8 cellular contexts compared by ENCODE assay signal in the genomic region with DNA sequence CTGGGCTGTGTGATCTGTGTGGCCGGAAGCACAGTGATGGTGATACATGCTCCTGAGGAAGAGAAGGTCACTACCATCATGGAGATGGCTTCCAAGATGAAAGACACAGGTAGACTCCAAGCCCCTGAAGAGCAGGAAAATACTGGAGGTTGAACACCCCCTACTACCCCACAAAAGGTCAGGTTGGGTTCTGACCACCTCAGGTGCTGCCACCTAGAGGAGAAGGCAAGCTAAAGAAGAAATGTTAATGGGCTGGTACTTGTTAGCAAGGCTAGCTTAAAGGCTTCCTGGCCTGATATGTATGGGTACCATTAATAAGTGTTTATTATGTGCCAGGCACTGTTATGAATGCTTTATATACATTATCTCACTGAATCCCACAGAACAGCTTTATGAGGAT. TPM values are rescaled to one million over a fixed set of nuclear protein-coding genes. Genes with fewer than 3 reads are reported as not detected.
DNase-seq lines count a peak whose midpoint lies in the region; ATAC-seq and TF ChIP-seq lines count a peak whose summit lies in the region.

No MANE protein-coding gene starts in this region.

- peaks cover under 1 to 4% (median 4%) of the 10 kb centered on the region in 4 donors for H3K4me1 Mint-ChIP-seq in CD4-positive, alpha-beta memory T cell

- POLR2A ChIA-PET in CD4-positive, alpha-beta memory T cell (lab: Charles Lee; ENCODE audit: partially characterized antibody): interaction anchor here (0.8 kb wide), 1 partner anchor 15 kb away, joined by 3 read pairs; no protein-coding TSS in a partner anchor

- TF ChIP-seq CTCF in adrenal gland (IDR thresholded peaks at IDR 0.05) (peak in 5 of 6 experiments; percentile 30 to 46 (median 36)), left lung (IDR thresholded peaks at IDR 0.05) (peak; percentile 14 to 39)

- peaks cover 29 to 32% of the 10 kb centered on the region in 2 donors for H3K36me3 Mint-ChIP-seq in CD4-positive, alpha-beta memory T cell

- H2AFZ ChIP-seq in Karpas-422 (ENCODE audit: low read length): no peak overlapping the region

- no peaks in the 10 kb centered on the region for H3K9me2 ChIP-seq in Karpas-422 (replicated peaks; ENCODE audit: insufficient read depth, low read length)

- H3K9me3 Mint-ChIP-seq in CD4-positive, alpha-beta memory T cell: no peaks in the 10 kb centered on the region

- no peak overlapping the region for H3K4me2 ChIP-seq in Karpas-422 (ENCODE audit: low read depth, low read length, poor library complexity, severe bottlenecking)

- H3K4me3 Mint-ChIP-seq in CD4-positive, alpha-beta memory T cell: no peak overlapping the region

- 90 to 100% (median 98%) methylated on average over 1 of the region's 1 CpG for WGBS in adrenal gland, 4 donors

- CTCF ChIA-PET in CD4-positive, alpha-beta memory T cell (lab: Charles Lee; ENCODE audit: partially characterized antibody): interaction anchor here (0.5 to 5.1 kb wide), 24 partner anchors 8 to 272 kb away, joined by 3 to 34 read pairs (median 4); a partner anchor contains a TSS

- H4K20me1 ChIP-seq in Karpas-422 (ENCODE audit: insufficient read depth, low read depth, low read length): no peaks in the 10 kb centered on the region

- no peak overlapping the region for H3K27ac Mint-ChIP-seq in CD4-positive, alpha-beta memory T cell

- DNase-seq in activated CD4-positive, alpha-beta T cell treated with anti-CD3 and anti-CD28 coated beads for 48 hours: peak; percentile 38
- DNase-seq in activated CD4-positive, alpha-beta T cell treated with anti-CD3 and anti-CD28 coated beads for 1 hour: no peak
- DNase-seq in Karpas-422 (peak; percentile 82), adrenal gland (peak in 1 of 7 donors; percentile 15), left lung (no peak)
- no peak for DNase-seq in CD4-positive, alpha-beta memory T cell

- H3K4me1 ChIP-seq in Karpas-422 (ENCODE audit: low read length) (no peaks in the 10 kb centered on the region), adrenal gland (replicated peaks in 1 of 2) (no peaks in the 10 kb centered on the region), left lung (peaks cover 0 to 10% of the 10 kb centered on the region in 2 donors)
- H3K4me1 ChIP-seq in CD4-positive, alpha-beta memory T cell (ENCODE audit: insufficient read depth, low read length): no peaks in the 10 kb centered on the region

- H3K4me3 ChIP-seq in Karpas-422 (ENCODE audit: low read length) (no peak overlapping the region), adrenal gland (no peak overlapping the region), left lung (no peak overlapping the region)
- H3K4me3 ChIP-seq in CD4-positive, alpha-beta memory T cell (ENCODE audit: low read length in 2 of 2): no peak overlapping the region

- H3K79me2 ChIP-seq in Karpas-422 (ENCODE audit: low read length): no peaks in the 10 kb centered on the region

- TF ChIP-seq POLR2A in adrenal gland (IDR thresholded peaks at IDR 0.05): no peak

- intact Hi-C loops in adrenal gland (cut with DNase I) (loop anchor here in 1 of 2 donors (10.0 kb wide), 1 partner anchor 147 kb away; no protein-coding TSS in a partner anchor), left lung (cut with DNase I) (no loop called here)
- intact Hi-C loops in CD4-positive, alpha-beta memory T cell (cut with micrococcal nuclease): no loop called here

- H3K27me3 Mint-ChIP-seq in CD4-positive, alpha-beta memory T cell: no peaks in the 10 kb centered on the region

- no peak overlapping the region for H3K9ac ChIP-seq in Karpas-422 (ENCODE audit: low read length)

- H3K9me3 ChIP-seq in Karpas-422 (ENCODE audit: low read length) (no peaks in the 10 kb centered on the region), adrenal gland (replicated peaks in 1 of 3) (no peaks in the 10 kb centered on the region), left lung (no peaks in the 10 kb centered on the region)
- H3K9me3 ChIP-seq in CD4-positive, alpha-beta memory T cell (ENCODE audit: control insufficient read depth in 1 of 2, low read length in 2 of 2): no peaks in the 10 kb centered on the region

- ATAC-seq in left lung (peak; percentile 49), HG03039 (IDR thresholded peaks at IDR 0.05; ENCODE audit: unreplicated experiment) (no peak), HG02884 (IDR thresholded peaks at IDR 0.05; ENCODE audit: unreplicated experiment) (no peak)

- H3K27ac ChIP-seq in Karpas-422 (ENCODE audit: low read length) (no peak overlapping the region), adrenal gland (no peak overlapping the region), left lung (no peak overlapping the region)
- no peak overlapping the region for H3K27ac ChIP-seq in CD4-positive, alpha-beta memory T cell (ENCODE audit: low read depth, low read length)

- H3K27me3 ChIP-seq in Karpas-422 (ENCODE audit: low read length) (no peaks in the 10 kb centered on the region), adrenal gland (no peaks in the 10 kb centered on the region), left lung (no peaks in the 10 kb centered on the region)
- H3K27me3 ChIP-seq in CD4-positive, alpha-beta memory T cell (ENCODE audit: insufficient read depth, low read length): no peaks in the 10 kb centered on the region

- H3K36me3 ChIP-seq in Karpas-422 (ENCODE audit: insufficient read depth, low read length) (no peaks in the 10 kb centered on the region), adrenal gland (replicated peaks in 1 of 2) (no peaks in the 10 kb centered on the region), left lung (no peaks in the 10 kb centered on the region)
- H3K36me3 ChIP-seq in CD4-positive, alpha-beta memory T cell (ENCODE audit: insufficient read depth, low read length): peaks cover 2% of the 10 kb centered on the region

RNA-seq across cellular contexts. Expression of a gene that starts 11.7 kb away (rescaled TPM):
- total RNA-seq in Karpas-422 (2014; rRNA removed; shearing (Covaris generic); ENCODE audit: low replicate concordance): not detected in 2 replicates
- total RNA-seq in adrenal gland: under 1 TPM in 2 of 8 donors, not detected in 6; 0.14 to 0.20 TPM
- under 1 TPM in 2 of 3 donors, not detected in 1; 0.08 to 0.10 TPM for polyA plus RNA-seq in adrenal gland
- under 1 TPM; 0.06 to 0.39 TPM for total RNA-seq in left lung
- not detected for total RNA-seq in CD4-positive, alpha-beta memory T cell
- not detected for polyA plus RNA-seq in CD4-positive, alpha-beta memory T cell

Comparison
In these comparisons a context has a peak if more than half of its experiments do, and no peak if none do; other contexts are left out.
1. DNase-seq: peak in activated CD4-positive, alpha-beta T cell treated with anti-CD3 and anti-CD28 coated beads for 48 hours (single experiment) and Karpas-422 (single experiment); none in activated CD4-positive, alpha-beta T cell treated with anti-CD3 and anti-CD28 coated beads for 1 hour (single experiment), left lung (0 of 2) and CD4-positive, alpha-beta memory T cell (0 of 5).